8 cellular contexts compared by ENCODE assay signal in genomic region chr12:120117961-120118709, GRCh38. TPM values are rescaled to one million over a fixed set of nuclear protein-coding genes. Genes with fewer than 3 reads are reported as not detected.
DNase-seq lines count a peak whose midpoint lies in the region; ATAC-seq and TF ChIP-seq lines count a peak whose summit lies in the region.

No MANE protein-coding gene starts in this region.

- peak overlapping the region; percentile 95 for H3K4me3 Mint-ChIP-seq in natural killer cell treated with Interleukin-12 subunit alpha and Interleukin-12 subunit beta and Interleukin-15 and Interleukin-18, amount 100 ng/mL, for 72 hours

- TF ChIP-seq CTCF in omental fat pad (IDR thresholded peaks at IDR 0.05) = no peak

- H3K36me3 Mint-ChIP-seq in natural killer cell treated with Interleukin-12 subunit alpha and Interleukin-12 subunit beta and Interleukin-15 and Interleukin-18, amount 100 ng/mL, for 72 hours = peaks cover 13% of the 10 kb centered on the region

- H3K27me3 ChIP-seq in effector memory CD4-positive, alpha-beta T cell (replicated peaks; ENCODE audit: control insufficient read depth, insufficient read depth, low read length, poor library complexity, severe bottlenecking) = no peaks in the 10 kb centered on the region

- no peaks in the 10 kb centered on the region for H3K9me3 Mint-ChIP-seq in natural killer cell treated with Interleukin-12 subunit alpha and Interleukin-12 subunit beta and Interleukin-15 and Interleukin-18, amount 100 ng/mL, for 72 hours

- no peak for ATAC-seq in natural killer cell treated with Interleukin-12 subunit alpha and Interleukin-12 subunit beta and Interleukin-15 and Interleukin-18, amount 100 ng/mL, for 72 hours
- no peak for ATAC-seq in HG02759 (IDR thresholded peaks at IDR 0.05; ENCODE audit: unreplicated experiment)
- no peak for ATAC-seq in GM21825 (IDR thresholded peaks at IDR 0.05; ENCODE audit: unreplicated experiment)
- no peak for ATAC-seq in omental fat pad (ENCODE audit: low FRiP score)

- H3K27me3 Mint-ChIP-seq in natural killer cell treated with Interleukin-12 subunit alpha and Interleukin-12 subunit beta and Interleukin-15 and Interleukin-18, amount 100 ng/mL, for 72 hours = no peaks in the 10 kb centered on the region

- no peaks in the 10 kb centered on the region for H3K36me3 ChIP-seq in effector memory CD4-positive, alpha-beta T cell (ENCODE audit: control insufficient read depth, insufficient read depth, low read length)

- H3K27ac ChIP-seq in effector memory CD4-positive, alpha-beta T cell (ENCODE audit: insufficient read depth, low read length, poor library complexity, severe bottlenecking) = peak overlapping the region; percentile 96

- peak; percentile 56 for DNase-seq in EL
- DNase-seq in NCI-H748 treated with DMSO at 0.1 percent for 48 hours (lab: John Stamatoyannopoulos, UW) = peak; percentile 24
- no peak for DNase-seq in effector memory CD4-positive, alpha-beta T cell
- no peak for DNase-seq in natural killer cell treated with Interleukin-12 subunit alpha and Interleukin-12 subunit beta and Interleukin-15 and Interleukin-18, amount 100 ng/mL, for 72 hours (ENCODE audit: low spot score)
- DNase-seq in NCI-H2171 treated with DMSO at 0.1 percent for 48 hours (lab: John Stamatoyannopoulos, UW) = no peak
- DNase-seq in omental fat pad (ENCODE audit: low spot score) = no peak

- H3K4me1 ChIP-seq in effector memory CD4-positive, alpha-beta T cell (ENCODE audit: control insufficient read depth, insufficient read depth, low read length, poor library complexity, severe bottlenecking) = peaks cover 58% of the 10 kb centered on the region

- peak overlapping the region; percentile 97 for H3K4me3 ChIP-seq in effector memory CD4-positive, alpha-beta T cell (ENCODE audit: insufficient read depth, low read depth, low read length, poor library complexity, severe bottlenecking)

- H3K9me3 ChIP-seq in effector memory CD4-positive, alpha-beta T cell (ENCODE audit: control insufficient read depth, low read length) = no peaks in the 10 kb centered on the region

- H3K4me1 Mint-ChIP-seq in natural killer cell treated with Interleukin-12 subunit alpha and Interleukin-12 subunit beta and Interleukin-15 and Interleukin-18, amount 100 ng/mL, for 72 hours (ENCODE audit: low read depth in 2 of 2) = peaks cover 60 to 67% of the 10 kb centered on the region in 2 donors

- peak overlapping the region; percentile 91 to 92 for H3K27ac Mint-ChIP-seq in natural killer cell treated with Interleukin-12 subunit alpha and Interleukin-12 subunit beta and Interleukin-15 and Interleukin-18, amount 100 ng/mL, for 72 hours

RNA-seq across cellular contexts. Expression of gene RAB35, which starts 1.6 kb away (rescaled TPM):
- 10 to 100 TPM; 85.2 to 94.1 TPM for total RNA-seq in natural killer cell treated with Interleukin-12 subunit alpha and Interleukin-12 subunit beta and Interleukin-15 and Interleukin-18, amount 100 ng/mL, for 72 hours
- 10 to 100 TPM; 22.4 to 36.1 (median 25.9) TPM for total RNA-seq in omental fat pad

Comparison
In these comparisons a context has a peak if more than half of its experiments do, and no peak if none do; other contexts are left out.
1. DNase-seq: peak in EL (single experiment) and NCI-H748 treated with DMSO at 0.1 percent for 48 hours (single experiment); none in effector memory CD4-positive, alpha-beta T cell (0 of 3), natural killer cell treated with Interleukin-12 subunit alpha and Interleukin-12 subunit beta and Interleukin-15 and Interleukin-18, amount 100 ng/mL, for 72 hours (single experiment), NCI-H2171 treated with DMSO at 0.1 percent for 48 hours (single experiment) and omental fat pad (single experiment).